10 cellular contexts compared by ENCODE assay signal in the genomic region with DNA sequence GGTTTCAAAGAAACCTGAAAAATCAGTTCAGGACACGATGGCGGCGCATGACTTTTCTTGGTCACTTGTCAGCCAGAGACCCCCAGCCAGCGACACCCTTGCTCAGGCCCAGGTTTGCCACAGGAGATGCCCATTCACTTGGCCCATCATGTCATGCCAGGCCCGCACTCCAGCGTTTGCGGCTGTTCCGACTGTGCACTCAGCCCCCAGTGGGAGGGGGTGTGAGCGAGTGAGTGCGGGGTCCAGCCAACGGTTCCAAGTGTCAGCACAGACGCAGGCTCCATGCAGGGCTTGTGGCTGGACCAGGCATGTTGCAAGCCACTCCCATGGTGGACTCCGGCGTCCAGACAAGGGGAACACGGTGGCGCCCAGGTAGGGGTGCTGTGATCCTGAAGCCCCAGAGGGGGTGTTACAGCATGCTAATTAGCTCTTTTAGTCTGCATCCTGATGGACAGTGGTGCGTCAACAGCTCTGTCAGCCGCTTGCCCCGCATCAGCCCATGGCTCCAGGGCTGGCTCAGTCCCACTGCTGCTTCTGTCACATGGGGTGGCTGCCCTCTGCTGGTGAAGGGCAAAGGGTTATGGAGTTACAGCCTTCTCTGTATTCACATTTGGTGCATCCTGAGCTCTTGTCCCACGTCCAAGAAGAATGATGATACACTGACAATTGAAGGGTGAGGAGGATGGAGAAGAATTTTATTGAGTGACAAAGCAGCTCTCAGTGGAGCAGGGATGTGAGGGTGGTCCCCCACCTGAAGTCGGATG. TPM values are rescaled to one million over a fixed set of nuclear protein-coding genes. Genes with fewer than 3 reads are reported as not detected.
DNase-seq lines count a peak whose midpoint lies in the region; ATAC-seq and TF ChIP-seq lines count a peak whose summit lies in the region.
"Had no signal": no experiment of that assay in that cellular context is flagged by ENCODE, and none has a peak within 500 bp of the region (broad histone marks: within the 10 kb centered on the region; RNA-seq: fewer than 3 reads in every experiment).

No MANE protein-coding gene starts in this region.

- TF ChIP-seq CTCF in PC-3 (conservative IDR thresholded peaks at IDR 0.05; ENCODE audit: low read depth, low read length), result 0 out of 2 replicates have a peak, but pooled peaks have one; percentile 15
- TF ChIP-seq CTCF in colonic mucosa (IDR thresholded peaks at IDR 0.05), result no peak

- no peaks in the 10 kb centered on the region for H3K9me3 ChIP-seq in PC-3 (ENCODE audit: low read length)
- no peaks in the 10 kb centered on the region for H3K9me3 ChIP-seq in colonic mucosa

- H4K20me1 ChIP-seq in PC-3 (ENCODE audit: low read length), result 0 out of 2 replicates have a peak, but pooled peaks cover 2% of the 10 kb centered on the region

- no peak overlapping the region for H2AFZ ChIP-seq in PC-3 (ENCODE audit: low read length)

- DNase-seq in activated T-cell treated with anti-CD3 and anti-CD28 coated beads for 48 hours (ENCODE audit: low read depth) (peak; percentile 42), PC-3 (peak; percentile 7), colonic mucosa (peak; percentile 32), NCI-H2107 (lab: John Stamatoyannopoulos, UW) (no peak)
- no peak for DNase-seq in activated T-cell treated with anti-CD3 and anti-CD28 coated beads, Interleukin-2, amount 50 U/mL, for 4 hours
- DNase-seq in stimulated activated naive CD8-positive, alpha-beta T cell treated with anti-CD3 and anti-CD28 coated beads, Interleukin-15, Interleukin-2, amounts not matched to agents 100 U/mL and 50 U/mL, for 24 hours, result peak; percentile 70
- DNase-seq: DMS153 had no signal

- H3K4me2 ChIP-seq in PC-3 (ENCODE audit: low read length), result no peak overlapping the region

- H3K9ac ChIP-seq in PC-3 (ENCODE audit: low read length), result no peak overlapping the region
- no peak overlapping the region for H3K9ac ChIP-seq in colonic mucosa (ENCODE audit: low read depth in 2 of 2, low read length in 2 of 2)

- CTCF ChIA-PET in PC-3 (lab: Charles Lee), result no interaction called here

- no peak overlapping the region for H3K4me3 Mint-ChIP-seq in activated T-cell treated with anti-CD3 and anti-CD28 coated beads, Interleukin-2, amount 50 U/mL, for 4 hours
- H3K4me3 Mint-ChIP-seq: T-cell had no signal

- no peak overlapping the region for H3K4me3 ChIP-seq in PC-3 (ENCODE audit: low read length)
- H3K4me3 ChIP-seq in colonic mucosa, result no peak overlapping the region

- peaks cover 10% of the 10 kb centered on the region for H3K4me1 Mint-ChIP-seq in activated T-cell treated with anti-CD3 and anti-CD28 coated beads, Interleukin-2, amount 50 U/mL, for 4 hours (ENCODE audit: low read depth)

- no peaks in the 10 kb centered on the region for H3K9me3 Mint-ChIP-seq in activated T-cell treated with anti-CD3 and anti-CD28 coated beads, Interleukin-2, amount 50 U/mL, for 4 hours

- H3F3A ChIP-seq in PC-3 (ENCODE audit: low read length, unreplicated experiment), result no peaks in the 10 kb centered on the region

- H3K4me1 ChIP-seq in PC-3 (ENCODE audit: insufficient read depth, low read length) (peaks cover 11% of the 10 kb centered on the region), colonic mucosa (peaks cover 3% of the 10 kb centered on the region)

- no peak for ATAC-seq in activated T-cell treated with anti-CD3 and anti-CD28 coated beads, Interleukin-2, amount 50 U/mL, for 4 hours
- ATAC-seq in PC-3 (no peak), GM19463 (IDR thresholded peaks at IDR 0.05; ENCODE audit: unreplicated experiment) (no peak), GM18909 (IDR thresholded peaks at IDR 0.05; ENCODE audit: poor library complexity, unreplicated experiment) (no peak)
- no peak for ATAC-seq in stimulated activated naive CD8-positive, alpha-beta T cell treated with anti-CD3 and anti-CD28 coated beads, Interleukin-15, Interleukin-2, amounts not matched to agents 100 U/mL and 50 U/mL, for 24 hours
- ATAC-seq: T-cell had no signal

- H3K36me3 ChIP-seq in PC-3 (ENCODE audit: low read depth, low read length), result no peaks in the 10 kb centered on the region
- no peaks in the 10 kb centered on the region for H3K36me3 ChIP-seq in colonic mucosa

- intact Hi-C loops in PC-3 (cut with micrococcal nuclease), result loop anchor here (5.0 kb wide), 1 partner anchor 61 kb away; a partner anchor contains a TSS
- intact Hi-C loops in colonic mucosa (cut with DNase I), result no loop called here

- peaks cover 3% of the 10 kb centered on the region for H3K27me3 Mint-ChIP-seq in activated T-cell treated with anti-CD3 and anti-CD28 coated beads, Interleukin-2, amount 50 U/mL, for 4 hours (ENCODE audit: low read depth)
- H3K27me3 Mint-ChIP-seq: T-cell had no signal

- peaks cover 14% of the 10 kb centered on the region for H3K79me2 ChIP-seq in PC-3 (ENCODE audit: low read length)

- H3K9me2 ChIP-seq in PC-3 (replicated peaks; ENCODE audit: low read length), result no peaks in the 10 kb centered on the region

- no TSS peak for BruUV-seq in PC-3 (replicated peaks; lab: Mats Ljungman, UMichigan)

- no peaks in the 10 kb centered on the region for H3K36me3 Mint-ChIP-seq in activated T-cell treated with anti-CD3 and anti-CD28 coated beads, Interleukin-2, amount 50 U/mL, for 4 hours (ENCODE audit: insufficient read depth)
- H3K36me3 Mint-ChIP-seq: T-cell had no signal

- H3K27me3 ChIP-seq in PC-3 (ENCODE audit: low read length) (no peaks in the 10 kb centered on the region), colonic mucosa (no peaks in the 10 kb centered on the region)

- H3K27ac ChIP-seq in PC-3 (ENCODE audit: low read length) (no peak overlapping the region), colonic mucosa (no peak overlapping the region)

- POLR2A ChIA-PET in PC-3 (lab: Charles Lee; ENCODE audit: unreplicated experiment), result no interaction called here

RNA-seq across cellular contexts. Expression of a gene that starts 3.7 kb away (rescaled TPM):
- 10 to 100 TPM; 61.9 to 66.9 (median 65.3) TPM for total RNA-seq in activated T-cell treated with anti-CD3 and anti-CD28 coated beads, Interleukin-2, amount 50 U/mL, for 4 hours
- total RNA-seq in PC-3 (2014; rRNA removed) (48.1 and 81.4 TPM in 2 replicates), colonic mucosa (100 to 1,000 TPM in 1 of 2 donors, 10 to 100 TPM in 1; 65.8 to 124 TPM)

RNA-seq across cellular contexts. Expression of a gene that starts 37.0 kb away (rescaled TPM):
- 100 to 1,000 TPM; 166 to 186 (median 177) TPM for total RNA-seq in activated T-cell treated with anti-CD3 and anti-CD28 coated beads, Interleukin-2, amount 50 U/mL, for 4 hours
- total RNA-seq in PC-3 (2014; rRNA removed) (223 and 266 TPM in 2 replicates), colonic mucosa (100 to 1,000 TPM; 137 to 200 TPM)

Comparison
In these comparisons a context has a peak if more than half of its experiments do, and no peak if none do; other contexts are left out.
1. DNase-seq: peak in activated T-cell treated with anti-CD3 and anti-CD28 coated beads for 48 hours (single experiment), PC-3 (single experiment), colonic mucosa (single experiment) and stimulated activated naive CD8-positive, alpha-beta T cell treated with anti-CD3 and anti-CD28 coated beads, Interleukin-15, Interleukin-2, amounts not matched to agents 100 U/mL and 50 U/mL, for 24 hours (single experiment); none in activated T-cell treated with anti-CD3 and anti-CD28 coated beads, Interleukin-2, amount 50 U/mL, for 4 hours (single experiment) and NCI-H2107 (single experiment).